Comparison of ENCODE assay signal across 33 cellular contexts in genomic region chr1:113353581-113353980, GRCh38. TPM values are rescaled to one million over a fixed set of nuclear protein-coding genes. Genes with fewer than 3 reads are reported as not detected.
DNase-seq lines count a peak whose midpoint lies in the region; ATAC-seq, FAIRE-seq and TF ChIP-seq lines count a peak whose summit lies in the region.
"Had no signal": no experiment of that assay in that cellular context is flagged by ENCODE, and none has a peak within 500 bp of the region (broad histone marks: within the 10 kb centered on the region; RNA-seq: fewer than 3 reads in every experiment).

No MANE protein-coding gene starts in this region.

- ATAC-seq in RWPE2 (ENCODE audit: low read depth) (0 out of 3 replicates have a peak, but pooled peaks have one; percentile 14), left lobe of liver (no peak)
- ATAC-seq: activated CD8-positive, alpha-beta memory T cell treated with anti-CD3 and anti-CD28 coated beads, Interleukin-2, amount 10 ng/mL, durations not matched to agents 7 days and 5 days; activated T-cell treated with anti-CD3 and anti-CD28 coated beads, Interleukin-2, amount 50 U/mL, for 4 hours; esophagus mucosa; gastroesophageal sphincter; mucosa of descending colon; natural killer cell; psoas muscle; sciatic nerve; T-helper 17 cell had no signal

- CTCF ChIA-PET in HEK293 (lab: Yijun Ruan, JAX), result interaction anchor here (0.6 to 1.4 kb wide), 2 partner anchors 281 to 635 kb away, joined by 3 read pairs; partner anchors contain the start of gene LRIG2

- no peak for FAIRE-seq in GM12891 (lab: Jason Lieb, UNC)
- FAIRE-seq: GM19239, TTC549 had no signal

- H3K27ac ChIP-seq in HEK293 (ENCODE audit: extremely low read depth, low read depth, low read length) (no peak overlapping the region), RWPE2 (ENCODE audit: poor library complexity, severe bottlenecking) (no peak overlapping the region)
- H3K27ac ChIP-seq: ascending aorta, gastroesophageal sphincter, psoas muscle, SK-N-MC, thyroid gland, vagina had no signal

- TF ChIP-seq CTCF in HEK293 (tag by site-specific recombination; IDR thresholded peaks at IDR 0.05), result no peak
- no peak for TF ChIP-seq CTCF in RWPE2 (IDR thresholded peaks at IDR 0.05; ENCODE audit: poor library complexity, severe bottlenecking)
- no peak for TF ChIP-seq CTCF in fibroblast of the aortic adventitia (IDR thresholded peaks at IDR 0.05; ENCODE audit: insufficient read depth, low read length)

- TF ChIP-seq POLR2A in GM12891 (IDR thresholded peaks at IDR 0.05; ENCODE audit: low read depth, low read length), result no peak

- H3K36me3 ChIP-seq in HEK293 (ENCODE audit: control insufficient read depth in 2 of 2, insufficient read depth in 1 of 2, low read length in 2 of 2) (no peaks in the 10 kb centered on the region), RWPE2 (ENCODE audit: low read depth) (no peaks in the 10 kb centered on the region)
- H3K36me3 ChIP-seq: ascending aorta, gastroesophageal sphincter, thyroid gland, vagina had no signal

- H3K4me3 ChIP-seq in HEK293 (ENCODE audit: low read depth, low read length) (no peak overlapping the region), RWPE2 (ENCODE audit: severe bottlenecking) (no peak overlapping the region), fibroblast of the aortic adventitia (ENCODE audit: low read depth, low read length) (no peak overlapping the region)
- H3K4me3 ChIP-seq: ascending aorta, gastroesophageal sphincter, lung, mucosa of descending colon, psoas muscle, SK-N-MC, thyroid gland, vagina had no signal

- DNase-seq in Daoy (ENCODE audit: low read depth) (peak; percentile 19), RWPE2 (ENCODE audit: low spot score) (no peak), fibroblast of the aortic adventitia (ENCODE audit: low read depth) (peak; percentile 4), 8988T (no peak), GM12891 (ENCODE audit: insufficient read length, low spot score) (no peak), ACHN (no peak), left lobe of liver (ENCODE audit: low spot score) (no peak)
- DNase-seq: activated CD4-positive, alpha-beta T cell treated with anti-CD3 and anti-CD28 coated beads, Interleukin-2, amount 50 U/mL, for 4 hours; activated CD8-positive, alpha-beta memory T cell treated with anti-CD3 and anti-CD28 coated beads, Interleukin-2, amount 10 ng/mL, durations not matched to agents 7 days and 5 days; activated gamma-delta T cell treated with Interleukin-2 at 50 U/mL for 16 hours; activated T-cell treated with anti-CD3 and anti-CD28 coated beads, Interleukin-2, amount 50 U/mL, for 4 hours; C1 segment of cervical spinal cord; DMS79; H7; mucosa of descending colon; natural killer cell; NCI-H1048; nucleus accumbens; psoas muscle; stimulated activated CD4-positive, alpha-beta T cell treated with anti-CD3 and anti-CD28 coated beads, Interleukin-12 subunit alpha, Interleukin-12 subunit beta, amount 100 ng/mL, for 4 hours; stimulated activated CD4-positive, alpha-beta T cell treated with anti-CD3 and anti-CD28 coated beads, Interleukin-2, amount 100 ng/mL, for 48 hours; T-helper 17 cell; thyroid gland had no signal

- H3K27me3 ChIP-seq in RWPE2 (ENCODE audit: insufficient read depth, poor library complexity, severe bottlenecking), result no peaks in the 10 kb centered on the region
- H3K27me3 ChIP-seq: ascending aorta, gastroesophageal sphincter, thyroid gland, vagina had no signal

- no peaks in the 10 kb centered on the region for H3K9me3 ChIP-seq in HEK293 (ENCODE audit: control insufficient read depth, insufficient read depth, low read depth, low read length)
- H3K9me3 ChIP-seq in RWPE2 (ENCODE audit: severe bottlenecking), result peaks cover 3% of the 10 kb centered on the region
- H3K9me3 ChIP-seq: ascending aorta, gastroesophageal sphincter, mucosa of descending colon, psoas muscle, thyroid gland, vagina had no signal

- POLR2A ChIA-PET in HEK293 (lab: Yijun Ruan, JAX), result interaction anchor here (1.0 kb wide), 1 partner anchor 38 kb away, joined by 3 read pairs; no protein-coding TSS in a partner anchor

- in situ Hi-C loops in ACHN (cut with HindIII; ENCODE audit: low pct_ligation_motif_present, low pct_unique_long_range_greater_than_20kb, low sequenced_read_pairs), result no loop called here

- H3K4me1 ChIP-seq in HEK293 (ENCODE audit: control insufficient read depth, insufficient read depth, low read length), result no peaks in the 10 kb centered on the region
- H3K4me1 ChIP-seq in RWPE2 (ENCODE audit: insufficient read depth, poor library complexity, severe bottlenecking), result no peaks in the 10 kb centered on the region
- H3K4me1 ChIP-seq: ascending aorta, gastroesophageal sphincter, psoas muscle, thyroid gland, vagina had no signal

TF ChIP-seq in HEK293, 187 proteins besides CTCF, POLR2A, EP300 and RAD21 (continues in another document):
- TF ChIP-seq PRDM10 (tag by site-specific recombination; IDR thresholded peaks at IDR 0.05) (peak; percentile 91), ZNF175 (tag by site-specific recombination; IDR thresholded peaks at IDR 0.05) (no peak)

TF ChIP-seq in GM12891, 5 proteins besides CTCF, POLR2A, EP300 and RAD21:
- TF ChIP-seq TAF1 (IDR thresholded peaks at IDR 0.05; ENCODE audit: low read depth, low read length), result no peak
- no peak for TF ChIP-seq POLR2AphosphoS5 (IDR thresholded peaks at IDR 0.05; ENCODE audit: low read depth, low read length)
- TF ChIP-seq PAX5 (IDR thresholded peaks at IDR 0.05; ENCODE audit: insufficient read depth, low read length, severe bottlenecking), result no peak
- no peak for TF ChIP-seq POU2F2 (IDR thresholded peaks at IDR 0.05; ENCODE audit: low read depth, low read length)
- no peak for TF ChIP-seq SPI1 (IDR thresholded peaks at IDR 0.05; ENCODE audit: low read depth, low read length)

RNA-seq across cellular contexts. Expression of gene MAGI3, which starts 36.7 kb away (rescaled TPM):
- total RNA-seq in Daoy (2014; rRNA removed; shearing (Covaris generic)), result 12.6 and 13.5 TPM in 2 replicates
- 8.3 and 16.1 TPM in 2 replicates for total RNA-seq in fibroblast of the aortic adventitia (ENCODE audit: low replicate concordance)
- polyA plus RNA-seq in GM12891 (2012; ENCODE audit: low read depth, missing spikeins), result 0.09 TPM
- 12.0 TPM for total RNA-seq in left lobe of liver

Comparison
In these comparisons a context has a peak if more than half of its experiments do, and no peak if none do; other contexts are left out.
1. DNase-seq: peak in Daoy (single experiment) and fibroblast of the aortic adventitia (single experiment); none in RWPE2 (single experiment), 8988T (single experiment), GM12891 (single experiment), ACHN (single experiment) and left lobe of liver (single experiment).